8 cellular contexts compared by ENCODE assay signal in the genomic region with DNA sequence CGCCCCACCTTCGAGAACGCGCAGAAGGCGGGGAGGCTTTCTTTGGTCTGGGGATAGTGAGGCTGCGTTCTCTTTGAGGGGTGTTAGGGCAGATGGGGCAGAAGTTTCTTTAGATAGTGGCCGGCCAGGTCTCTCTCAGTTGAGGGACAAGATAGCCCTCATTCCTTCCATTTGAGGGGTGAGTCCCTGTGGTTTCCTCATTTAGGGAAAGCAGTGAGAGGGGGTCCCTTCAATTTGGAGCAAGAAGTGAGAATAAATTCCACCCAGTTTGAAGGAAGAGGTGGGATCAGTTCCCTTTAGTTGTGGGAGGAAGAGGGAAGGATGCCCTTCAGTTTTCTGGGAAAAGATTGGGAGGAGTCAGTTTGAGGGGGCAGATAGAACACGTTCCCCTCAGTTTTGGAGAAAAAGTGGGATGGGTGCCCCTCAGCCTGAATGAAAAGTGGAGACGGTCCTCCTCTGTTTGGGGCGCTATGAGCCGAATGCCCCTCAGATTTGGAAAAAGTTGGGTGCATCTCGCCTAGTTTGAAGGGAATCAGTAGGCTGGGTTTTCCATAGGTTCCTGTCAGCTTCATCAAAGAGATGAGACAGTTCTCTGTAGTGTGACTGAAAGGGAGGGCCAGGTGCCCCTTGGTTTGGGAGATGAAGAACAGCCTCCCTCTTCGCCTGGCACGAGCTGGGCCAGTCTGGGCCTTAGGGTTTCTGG. TPM values are rescaled to one million over a fixed set of nuclear protein-coding genes. Genes with fewer than 3 reads are reported as not detected.
DNase-seq lines count a peak whose midpoint lies in the region; ATAC-seq, FAIRE-seq and TF ChIP-seq lines count a peak whose summit lies in the region.

No MANE protein-coding gene starts in this region.

- DNase-seq in H9 = no peak
- peak; percentile 14 for DNase-seq in SK-MEL-5 (ENCODE audit: low read depth, low spot score)
- no peak for DNase-seq in fibroblast of villous mesenchyme (ENCODE audit: low read depth)
- DNase-seq in HTR-8/SVneo (ENCODE audit: insufficient read length, low spot score) = no peak
- no peak for DNase-seq in SIG-M5 treated with dmso at 0.1 percent for 504 hours (lab: John Stamatoyannopoulos, UW; ENCODE audit: unreplicated experiment)

- H3K56ac ChIP-seq in H9 (ENCODE audit: insufficient read length, low read depth, low read length) = no peak overlapping the region

- no peak overlapping the region for H2BK20ac ChIP-seq in H9 (ENCODE audit: low read depth, low read length, poor library complexity, severe bottlenecking)

- no peak overlapping the region for H4K91ac ChIP-seq in H9 (ENCODE audit: insufficient read length, low read depth, low read length)

- H2AK5ac ChIP-seq in H9 (ENCODE audit: insufficient read length, low read length) = no peak overlapping the region

- H3K9me3 Mint-ChIP-seq in H9 = no peaks in the 10 kb centered on the region

- peak overlapping the region in 2 of 3 experiments; percentile 46 to 62; a peak in 2 of 7 replicates for H3K27ac Mint-ChIP-seq in H9

- peak overlapping the region; percentile 65 for H3K4me3 ChIP-seq in fibroblast of villous mesenchyme (ENCODE audit: low read depth, low read length)
- peak overlapping the region; percentile 80 for H3K4me3 ChIP-seq in skeletal muscle satellite cell (ENCODE audit: low read length)

- no peak overlapping the region for H3K4ac ChIP-seq in H9 (ENCODE audit: low read depth, low read length)

- TF ChIP-seq CTCF in H9 (conservative IDR thresholded peaks at IDR 0.05) = no peak
- no peak for TF ChIP-seq CTCF in fibroblast of villous mesenchyme (IDR thresholded peaks at IDR 0.05; ENCODE audit: insufficient read depth, low read depth, low read length)

- no peak overlapping the region for H2BK120ac ChIP-seq in H9 (ENCODE audit: low read depth, low read length, poor library complexity, severe bottlenecking)

- no peak overlapping the region for H2AFZ ChIP-seq in H9 (ENCODE audit: low read length)

- no CpG with 5 or more reads among the region's 14 CpGs for WGBS in H9 (ENCODE audit: extremely low coverage, insufficient read length, low lambda C conversion rate)

- no peak overlapping the region for H3K18ac ChIP-seq in H9 (ENCODE audit: insufficient read length, low read depth, low read length)

- H4K5ac ChIP-seq in H9 (ENCODE audit: insufficient read length, low read depth, low read length) = no peak overlapping the region

- no peaks in the 10 kb centered on the region for H3K79me1 ChIP-seq in H9 (ENCODE audit: insufficient read depth, low read depth, low read length, poor library complexity, severe bottlenecking)

- H3T11ph ChIP-seq in H9 (ENCODE audit: low read length) = no peak overlapping the region

- peak overlapping the region; percentile 86 to 94 for H3K4me3 Mint-ChIP-seq in H9

- no peak overlapping the region for H3K23ac ChIP-seq in H9 (ENCODE audit: insufficient read length, low read depth, low read length)

- H3K4me1 ChIP-seq in H9 (ENCODE audit: insufficient read depth, low read length) = peaks cover 4% of the 10 kb centered on the region; the same call in 1 of the 2 replicates
- peaks cover 54% of the 10 kb centered on the region for H3K4me1 ChIP-seq in skeletal muscle satellite cell (ENCODE audit: control insufficient read depth, insufficient read depth, low read length)

- no peaks in the 10 kb centered on the region; the same call in 1 of the 2 replicates for H3K79me2 ChIP-seq in H9 (ENCODE audit: insufficient read depth, low read length)

- no peaks in the 10 kb centered on the region for H4K20me1 ChIP-seq in H9 (ENCODE audit: control insufficient read depth, insufficient read depth, insufficient read length)

- no peaks in the 10 kb centered on the region for H3K9me3 ChIP-seq in H9 (ENCODE audit: control insufficient read depth, low read depth, low read length)
- H3K9me3 ChIP-seq in skeletal muscle satellite cell (replicated peaks; ENCODE audit: low read length) = no peaks in the 10 kb centered on the region

- peak overlapping the region; percentile 65 for H3K4me2 ChIP-seq in H9 (ENCODE audit: insufficient read depth, insufficient read length, low read length)
- peak overlapping the region; percentile 95 for H3K4me2 ChIP-seq in skeletal muscle satellite cell (ENCODE audit: low read length)

- H3K14ac ChIP-seq in H9 (ENCODE audit: insufficient read depth, low read length) = no peak overlapping the region

- H3K27ac ChIP-seq in H9 (ENCODE audit: insufficient read length, low read depth, low read length) = no peak overlapping the region

- H3K27me3 Mint-ChIP-seq in H9 (ENCODE audit: low read depth) = peaks cover 24% of the 10 kb centered on the region

- no peak for FAIRE-seq in HTR-8/SVneo (lab: Jason Lieb, UNC)

- peaks cover 0 to 1% (median 0%) of the 10 kb centered on the region in 3 experiments; a peak in 1 of 7 replicates for H3K36me3 Mint-ChIP-seq in H9 (ENCODE audit: insufficient read depth in 1 of 3, low read depth in 3 of 3)

- H2BK15ac ChIP-seq in H9 (ENCODE audit: low read depth, low read length) = no peak overlapping the region

- H3K27me3 ChIP-seq in H9 (ENCODE audit: insufficient read depth, low read length) = no peaks in the 10 kb centered on the region; the same call in 1 of the 2 replicates
- H3K27me3 ChIP-seq in skeletal muscle satellite cell (ENCODE audit: control insufficient read depth, insufficient read depth, low read length) = no peaks in the 10 kb centered on the region

- peaks cover 31% of the 10 kb centered on the region for H3K23me2 ChIP-seq in H9 (ENCODE audit: insufficient read length, low read depth, low read length, poor library complexity, severe bottlenecking)

- H2BK5ac ChIP-seq in H9 (ENCODE audit: insufficient read length, low read length) = no peak overlapping the region

- H2BK12ac ChIP-seq in H9 (ENCODE audit: insufficient read length, low read depth, low read length) = no peak overlapping the region

- no peaks in the 10 kb centered on the region for H3K36me3 ChIP-seq in skeletal muscle satellite cell (ENCODE audit: insufficient read depth, low read length)

- H3K4me1 Mint-ChIP-seq in H9 = peaks cover 32 to 39% of the 10 kb centered on the region in 2 experiments

- no peak overlapping the region for H4K8ac ChIP-seq in H9 (replicated peaks; ENCODE audit: insufficient read length, low read depth, low read length)

- in situ Hi-C loops in SK-MEL-5 (cut with HindIII; ENCODE audit: low pct_unique_long_range_greater_than_20kb, low sequenced_read_pairs) = no loop called here

- H3K9ac ChIP-seq in H9 (ENCODE audit: extremely low read depth, insufficient read length, low read length) (no peak overlapping the region), skeletal muscle satellite cell (ENCODE audit: low read depth, low read length) (peak overlapping the region; percentile 75)

- ATAC-seq in GM19397 (IDR thresholded peaks at IDR 0.05; ENCODE audit: unreplicated experiment) = no peak
- ATAC-seq in HG02938 (IDR thresholded peaks at IDR 0.05; ENCODE audit: unreplicated experiment) = no peak

RNA-seq across cellular contexts. Expression of gene FHOD1, which starts 0.6 kb away (rescaled TPM):
- total RNA-seq in H9 (2021) (67.0 and 70.7 TPM in 2 replicates), fibroblast of villous mesenchyme (22.9 and 24.2 TPM in 2 replicates)
- total RNA-seq in SK-MEL-5 (2014; rRNA removed; shearing (Covaris generic)) = 10.5 and 11.3 TPM in 2 replicates
- 16.8 and 17.4 TPM in 2 replicates for polyA plus RNA-seq in SK-MEL-5 (2015; cell fraction: cytosol; rRNA removed)
- 111 and 113 TPM in 2 replicates for polyA plus RNA-seq in SK-MEL-5 (2015; cell fraction: nucleus; rRNA removed)
- 48.4 and 54.2 TPM in 2 replicates for total RNA-seq in skeletal muscle satellite cell (2012; rRNA removed)

RNA-seq across cellular contexts. Expression of gene SLC9A5, which starts 0.9 kb away (rescaled TPM):
- total RNA-seq in H9 (2021) (7.5 and 9.1 TPM in 2 replicates), fibroblast of villous mesenchyme (1.9 and 2.2 TPM in 2 replicates)
- total RNA-seq in SK-MEL-5 (2014; rRNA removed; shearing (Covaris generic)) = 0.21 and 0.37 TPM in 2 replicates
- 0.24 and 0.57 TPM in 2 replicates for polyA plus RNA-seq in SK-MEL-5 (2015; cell fraction: cytosol; rRNA removed)
- 7.3 and 9.0 TPM in 2 replicates for polyA plus RNA-seq in SK-MEL-5 (2015; cell fraction: nucleus; rRNA removed)
- 1.5 and 2.3 TPM in 2 replicates for total RNA-seq in skeletal muscle satellite cell (2012; rRNA removed)

RNA-seq across cellular contexts. Expression of gene TMEM208, which starts 20.9 kb away (rescaled TPM):
- total RNA-seq in H9 (2021) (42.6 and 43.3 TPM in 2 replicates), fibroblast of villous mesenchyme (25.5 and 29.0 TPM in 2 replicates)
- total RNA-seq in SK-MEL-5 (2014; rRNA removed; shearing (Covaris generic)) = 60.7 and 75.5 TPM in 2 replicates
- 89.7 and 128 TPM in 2 replicates for polyA plus RNA-seq in SK-MEL-5 (2015; cell fraction: cytosol; rRNA removed)
- 33.9 and 37.1 TPM in 2 replicates for polyA plus RNA-seq in SK-MEL-5 (2015; cell fraction: nucleus; rRNA removed)
- total RNA-seq in skeletal muscle satellite cell (2012; rRNA removed) = 32.2 and 35.8 TPM in 2 replicates

RNA-seq across cellular contexts. Expression of gene PLEKHG4, which starts 31.5 kb away (rescaled TPM):
- 13.2 and 13.9 TPM in 2 replicates for total RNA-seq in H9 (2021)
- 10.5 and 12.9 TPM in 2 replicates for total RNA-seq in SK-MEL-5 (2014; rRNA removed; shearing (Covaris generic))
- polyA plus RNA-seq in SK-MEL-5 (2015; cell fraction: cytosol; rRNA removed) = 14.5 and 17.1 TPM in 2 replicates
- 129 and 130 TPM in 2 replicates for polyA plus RNA-seq in SK-MEL-5 (2015; cell fraction: nucleus; rRNA removed)
- total RNA-seq in fibroblast of villous mesenchyme = 18.1 and 19.6 TPM in 2 replicates
- total RNA-seq in skeletal muscle satellite cell (2012; rRNA removed) = 40.1 and 45.9 TPM in 2 replicates

RNA-seq across cellular contexts. Expression of gene ELMO3, which starts 48.9 kb away (rescaled TPM):
- 8.6 and 9.1 TPM in 2 replicates for total RNA-seq in H9 (2021)
- total RNA-seq in SK-MEL-5 (2014; rRNA removed; shearing (Covaris generic)) = 0.61 and 0.90 TPM in 2 replicates
- polyA plus RNA-seq in SK-MEL-5 (2015; cell fraction: cytosol; rRNA removed) = 0.04 and 0.39 TPM in 2 replicates
- 25.2 and 29.4 TPM in 2 replicates for polyA plus RNA-seq in SK-MEL-5 (2015; cell fraction: nucleus; rRNA removed)
- total RNA-seq in fibroblast of villous mesenchyme = 0.43 and 0.64 TPM in 2 replicates
- 0.25 and 0.44 TPM in 2 replicates for total RNA-seq in skeletal muscle satellite cell (2012; rRNA removed)
